Comparison of ENCODE assay signal across 1 cellular context in genomic region chr19:409515-410242, GRCh38.
TF ChIP-seq lines count a peak whose summit lies in the region.

No MANE protein-coding gene starts in this region.

TF ChIP-seq in HEK293T, 16 proteins besides CTCF, POLR2A, EP300 and RAD21 (continued from another document):
- TF ChIP-seq CTBP1 (IDR thresholded peaks at IDR 0.05; ENCODE audit: borderline replicate concordance) (no peak), ARNT (IDR thresholded peaks at IDR 0.05) (no peak)
TF ChIP-seq in HEK293T: peak in this region for 0.
